13 cellular contexts compared by ENCODE assay signal in the genomic region with DNA sequence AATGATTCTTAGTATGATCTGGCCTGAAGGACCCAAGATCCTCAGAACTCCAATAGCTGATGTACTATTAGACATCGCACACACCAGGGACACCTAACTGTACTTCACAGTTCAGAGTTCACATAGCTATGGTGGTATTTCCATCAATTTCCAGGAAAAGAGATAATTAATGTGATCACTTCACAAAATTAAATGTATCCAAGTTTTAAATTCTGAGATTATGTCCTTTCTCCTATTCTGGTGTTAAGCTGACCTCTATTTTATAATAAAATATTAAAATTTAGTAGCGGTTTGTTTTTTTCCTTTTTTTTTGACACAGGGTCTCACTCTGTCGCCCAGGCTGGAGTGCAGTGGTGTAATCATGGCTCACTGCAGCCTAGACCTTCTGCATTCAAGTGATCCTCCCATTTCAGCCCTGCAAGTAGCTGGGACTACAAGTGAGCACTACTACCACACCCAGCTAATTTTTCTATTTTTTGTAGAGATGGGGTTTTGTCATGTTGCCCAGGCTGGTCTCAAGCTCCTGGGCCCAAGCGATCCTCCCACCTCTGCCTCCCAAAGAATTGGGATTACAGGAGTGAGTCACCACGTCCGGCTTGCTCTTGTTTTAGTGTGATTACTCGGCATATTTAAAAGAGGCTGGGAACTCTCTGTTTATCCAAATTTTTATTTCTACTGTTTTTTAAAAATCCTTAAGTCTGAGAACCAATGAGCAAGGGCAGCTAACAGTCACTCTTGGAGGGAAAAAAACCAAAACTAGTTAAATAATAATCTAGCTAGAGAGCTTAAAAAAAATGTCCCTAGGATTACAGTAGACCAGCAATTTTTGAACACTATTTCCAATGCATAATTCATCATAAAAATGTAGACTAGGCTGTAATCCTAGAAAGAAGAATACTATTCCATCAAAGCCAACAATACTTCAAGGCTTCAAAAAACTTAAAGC. TPM values are rescaled to one million over a fixed set of nuclear protein-coding genes. Genes with fewer than 3 reads are reported as not detected.
DNase-seq lines count a peak whose midpoint lies in the region; ATAC-seq and TF ChIP-seq lines count a peak whose summit lies in the region.
"Had no signal": no experiment of that assay in that cellular context is flagged by ENCODE, and none has a peak within 500 bp of the region (broad histone marks: within the 10 kb centered on the region; RNA-seq: fewer than 3 reads in every experiment).

No MANE protein-coding gene starts in this region.

- DNase-seq in M059J (ENCODE audit: low read depth) = peak; percentile 96
- DNase-seq in cardiac fibroblast (ENCODE audit: low read depth in 2 of 2) = peak; percentile 82 to 89
- DNase-seq in iris pigment epithelial cell (ENCODE audit: low read depth) = peak; percentile 83
- no peak for DNase-seq in GM13977 (ENCODE audit: low spot score)
- no peak for DNase-seq in NCI-H1105 treated with DMSO at 0.1 percent for 48 hours (lab: John Stamatoyannopoulos, UW)
- DNase-seq in hippocampal formation (lab: John Stamatoyannopoulos, UW) = no peak
- DNase-seq: dorsolateral prefrontal cortex, kidney, NCI-H510A, T-helper 17 cell had no signal

- in situ Hi-C loops in GM13977 (cut with MboI; ENCODE audit: low pct_unique_long_range_greater_than_20kb, low sequenced_read_pairs, unreplicated experiment) = no loop called here

- peak overlapping the region; percentile 4; the same call in 1 of the 2 replicates for H3K4me3 ChIP-seq in ACC112 (ENCODE audit: low read depth, low read length)
- H3K4me3 ChIP-seq in cardiac fibroblast (replicated peaks in 1 of 2; ENCODE audit: low read depth in 2 of 2, low read length in 2 of 2) = no peak overlapping the region
- H3K4me3 ChIP-seq: dorsolateral prefrontal cortex had no signal

- H3K36me3 ChIP-seq in ACC112 (ENCODE audit: insufficient read depth, low read length) = no peaks in the 10 kb centered on the region

- peak overlapping the region; percentile 75 for H3K27ac ChIP-seq in ACC112 (ENCODE audit: low read depth, low read length)
- H3K27ac ChIP-seq: KMS-11 had no signal

- H2AFZ ChIP-seq in ACC112 (ENCODE audit: low read length, unreplicated experiment) = no peak overlapping the region

- H3K4me1 ChIP-seq in ACC112 (ENCODE audit: control insufficient read depth, insufficient read depth, low read length, unreplicated experiment) = peaks cover 32% of the 10 kb centered on the region

- ATAC-seq in HG02884 (IDR thresholded peaks at IDR 0.05; ENCODE audit: unreplicated experiment) = no peak
- ATAC-seq: T-helper 17 cell had no signal

- TF ChIP-seq CTCF in cardiac fibroblast (IDR thresholded peaks at IDR 0.05; ENCODE audit: low read depth, low read length) (no peak), GM13977 (IDR thresholded peaks at IDR 0.05; ENCODE audit: extremely low read depth, insufficient read depth, missing control alignments) (no peak)

- H3K27me3 ChIP-seq in ACC112 (ENCODE audit: insufficient read depth, low read length) = no peaks in the 10 kb centered on the region
- H3K27me3 ChIP-seq: dorsolateral prefrontal cortex had no signal

- H3K79me2 ChIP-seq in ACC112 (ENCODE audit: control insufficient read depth, insufficient read depth, low read length, unreplicated experiment) = peaks cover 40% of the 10 kb centered on the region

RNA-seq across cellular contexts. Expression of a gene that starts 16.0 kb away (rescaled TPM):
- total RNA-seq in M059J (2014; rRNA removed; shearing (Covaris generic)) = 27.2 and 60.1 TPM in 2 replicates

Comparison
In these comparisons a context has a peak if more than half of its experiments do, and no peak if none do; other contexts are left out.
1. DNase-seq: peak in M059J (single experiment), cardiac fibroblast (2 of 2) and iris pigment epithelial cell (single experiment); none in GM13977 (single experiment), NCI-H1105 treated with DMSO at 0.1 percent for 48 hours (single experiment) and hippocampal formation (0 of 2).